In the genomic region with DNA sequence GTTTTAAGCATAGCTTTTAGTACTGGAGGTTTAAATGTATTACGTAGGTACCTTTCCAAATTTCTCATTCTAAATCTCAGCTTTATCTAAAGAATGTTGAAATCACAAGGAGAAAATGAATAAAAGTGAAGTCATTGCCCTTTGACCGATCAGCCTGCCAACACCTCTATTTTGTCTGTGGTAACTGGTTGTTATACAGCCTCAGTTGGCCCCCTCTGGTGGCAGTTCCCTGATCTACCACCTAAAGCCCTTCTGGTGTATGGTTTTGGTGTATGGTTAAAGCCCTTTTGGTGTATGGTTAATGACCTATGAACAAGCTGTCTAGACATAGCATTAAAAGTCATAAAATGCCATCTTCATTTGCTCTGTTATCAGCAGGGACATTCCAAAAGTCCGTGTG, we compare ENCODE assay signal across 8 cellular contexts.
DNase-seq lines count a peak whose midpoint lies in the region; ATAC-seq and TF ChIP-seq lines count a peak whose summit lies in the region.

No MANE protein-coding gene starts in this region.

- H3K27me3 ChIP-seq in PC-9 (ENCODE audit: insufficient read depth, low read depth) (no peaks in the 10 kb centered on the region), gastrocnemius medialis (no peaks in the 10 kb centered on the region)

- ATAC-seq in GM19328 (IDR thresholded peaks at IDR 0.05; ENCODE audit: unreplicated experiment), result peak; percentile 73
- ATAC-seq in HG03565 (IDR thresholded peaks at IDR 0.05; ENCODE audit: unreplicated experiment), result peak; percentile 84
- ATAC-seq in gastrocnemius medialis, result peak; percentile 74 to 78

- H3K36me3 ChIP-seq in PC-9 (ENCODE audit: low read depth) (no peaks in the 10 kb centered on the region), gastrocnemius medialis (no peaks in the 10 kb centered on the region)

- in situ Hi-C loops in gastrocnemius medialis (cut with MboI; ENCODE audit: low sequenced_read_pairs in 4 of 4), result no loop called here

- H2AFZ ChIP-seq in PC-9, result no peak overlapping the region

- no peaks in the 10 kb centered on the region for H3K79me2 ChIP-seq in PC-9 (ENCODE audit: low read depth)

- no peaks in the 10 kb centered on the region for H3K9me2 ChIP-seq in PC-9 (ENCODE audit: insufficient read depth)

- H3K9me3 ChIP-seq in PC-9 (ENCODE audit: insufficient read depth, low read depth) (no peaks in the 10 kb centered on the region), gastrocnemius medialis (no peaks in the 10 kb centered on the region)

- H4K20me1 ChIP-seq in PC-9 (ENCODE audit: insufficient read depth), result no peaks in the 10 kb centered on the region

- TF ChIP-seq POLR2A in gastrocnemius medialis (IDR thresholded peaks at IDR 0.05), result no peak

- no peak overlapping the region for H3K4me2 ChIP-seq in PC-9

- peak; percentile 48 for TF ChIP-seq CTCF in PC-9 (conservative IDR thresholded peaks at IDR 0.05)
- peak; percentile 28 to 59 (median 48) for TF ChIP-seq CTCF in gastrocnemius medialis (IDR thresholded peaks at IDR 0.05 in 4 of 5, conservative IDR thresholded peaks at IDR 0.05 in 1 of 5)

- H3K4me1 ChIP-seq in PC-9 (replicated peaks; ENCODE audit: insufficient read depth), result no peaks in the 10 kb centered on the region
- H3K4me1 ChIP-seq in gastrocnemius medialis, result peaks cover 0 to 12% of the 10 kb centered on the region in 2 donors

- CTCF ChIA-PET in PC-9 (lab: Charles Lee), result no interaction called here

- no peak overlapping the region for H3K27ac ChIP-seq in PC-9
- H3K27ac ChIP-seq in gastrocnemius medialis, result no peak overlapping the region

- BruUV-seq in PC-9 (replicated peaks; lab: Mats Ljungman, UMichigan), result no TSS peak

- peak; percentile 52 for DNase-seq in ELR (ENCODE audit: low read depth)
- peak in 1 of 2 experiments; percentile 23 for DNase-seq in PC-9
- DNase-seq in germinal center (ENCODE audit: low spot score), result peak; percentile 3
- DNase-seq in gastrocnemius medialis, result peak; percentile 12 to 50
- DNase-seq in activated CD4-positive, CD25-positive, alpha-beta regulatory T cell treated with anti-CD3 and anti-CD28 coated beads, Interleukin-2, amount 50 U/mL, for 72 hours, result no peak
- no peak for DNase-seq in putamen (ENCODE audit: low spot score)

- H3F3A ChIP-seq in PC-9 (ENCODE audit: insufficient read depth, low read depth), result no peaks in the 10 kb centered on the region

- H3K4me3 ChIP-seq in PC-9, result no peak overlapping the region
- no peak overlapping the region for H3K4me3 ChIP-seq in gastrocnemius medialis

- intact Hi-C loops in PC-9 (cut with micrococcal nuclease; ENCODE audit: unreplicated experiment) (no loop called here), gastrocnemius medialis (cut with DNase I; ENCODE audit: low total_unique reads) (loop anchor here (1.0 to 5.0 kb wide), 2 partner anchors 59 to 250 kb away; no protein-coding TSS in a partner anchor)

- POLR2A ChIA-PET in PC-9 (lab: Charles Lee; ENCODE audit: unreplicated experiment), result no interaction called here

Comparison
In these comparisons a context has a peak if more than half of its experiments do, and no peak if none do; other contexts are left out.
1. DNase-seq: peak in ELR (single experiment), germinal center (single experiment) and gastrocnemius medialis (2 of 2); none in activated CD4-positive, CD25-positive, alpha-beta regulatory T cell treated with anti-CD3 and anti-CD28 coated beads, Interleukin-2, amount 50 U/mL, for 72 hours (single experiment) and putamen (single experiment).
2. Peak in every context shown above with its lines, with median percentiles within 50 percentile points of each other: ATAC-seq.